ENCODE assay signal across 8 cellular contexts in genomic region chr2:88055049-88055435, GRCh38. TPM values are rescaled to one million over a fixed set of nuclear protein-coding genes. Genes with fewer than 3 reads are reported as not detected.
A peak's percentile ranks its signal among the peaks of the same experiment; 100 is the strongest.
DNase-seq lines count a peak whose midpoint lies in the region; FAIRE-seq and TF ChIP-seq lines count a peak whose summit lies in the region.

No MANE protein-coding gene starts in this region.

- H3K27me3 Mint-ChIP-seq in activated T-helper 1 cell treated with anti-CD3 and anti-CD28 coated beads, Interleukin-12 subunit alpha, Interleukin-12 subunit beta, Interleukin-2, Interleukin-4 antibody, amounts not matched to agents 30 ng/mL and 10 ng/mL and 1 ng/mL, durations not matched to agents 14 hours and 24 hours and 36 hours (ENCODE audit: insufficient read depth): no peaks in the 10 kb centered on the region

- H3K4me1 ChIP-seq in left ventricle myocardium inferior (peaks cover 50% of the 10 kb centered on the region), sigmoid colon (peaks cover 0 to 37% (median 18%) of the 10 kb centered on the region in 4 donors)

- H3K9me3 Mint-ChIP-seq in activated T-helper 1 cell treated with anti-CD3 and anti-CD28 coated beads, Interleukin-12 subunit alpha, Interleukin-12 subunit beta, Interleukin-2, Interleukin-4 antibody, amounts not matched to agents 30 ng/mL and 10 ng/mL and 1 ng/mL, durations not matched to agents 14 hours and 24 hours and 36 hours: no peaks in the 10 kb centered on the region

- H3K27ac Mint-ChIP-seq in activated T-helper 1 cell treated with anti-CD3 and anti-CD28 coated beads, Interleukin-12 subunit alpha, Interleukin-12 subunit beta, Interleukin-2, Interleukin-4 antibody, amounts not matched to agents 30 ng/mL and 10 ng/mL and 1 ng/mL, durations not matched to agents 14 hours and 24 hours and 36 hours: peak overlapping the region; percentile 88

- no peaks in the 10 kb centered on the region for H3K9me3 ChIP-seq in left ventricle myocardium inferior (replicated peaks)
- no peaks in the 10 kb centered on the region for H3K9me3 ChIP-seq in sigmoid colon

- peak overlapping the region; percentile 99 for H3K27ac ChIP-seq in left ventricle myocardium inferior (replicated peaks)
- H3K27ac ChIP-seq in sigmoid colon: peak overlapping the region; percentile 96 to 99 (median 98)

- DNase-seq in AML-193 (lab: John Stamatoyannopoulos, UW): peak; percentile 38 to 44
- no peak for DNase-seq in HFF-Myc (ENCODE audit: extremely low read depth, low read depth)
- no peak for DNase-seq in activated T-helper 1 cell treated with anti-CD3 and anti-CD28 coated beads, Interleukin-12 subunit alpha, Interleukin-12 subunit beta, Interleukin-2, Interleukin-4 antibody, amounts not matched to agents 30 ng/mL and 10 ng/mL and 1 ng/mL, durations not matched to agents 14 hours and 24 hours and 36 hours (ENCODE audit: low spot score)
- no peak for DNase-seq in left ventricle myocardium inferior
- no peak for DNase-seq in sigmoid colon
- no peak for DNase-seq in RCC 7860 (ENCODE audit: low spot score)
- DNase-seq in 8988T: no peak
- no peak for DNase-seq in NCI-H187 treated with DMSO at 0.1 percent for 48 hours (lab: John Stamatoyannopoulos, UW)

- WGBS in sigmoid colon, 2 donors: 0% methylated on average over 17 of the region's 17 CpGs

- peaks cover 62% of the 10 kb centered on the region for H3K4me1 Mint-ChIP-seq in activated T-helper 1 cell treated with anti-CD3 and anti-CD28 coated beads, Interleukin-12 subunit alpha, Interleukin-12 subunit beta, Interleukin-2, Interleukin-4 antibody, amounts not matched to agents 30 ng/mL and 10 ng/mL and 1 ng/mL, durations not matched to agents 14 hours and 24 hours and 36 hours (ENCODE audit: low read depth)

- TF ChIP-seq POLR2A in sigmoid colon (IDR thresholded peaks at IDR 0.05): no peak

- H3K4me3 ChIP-seq in HFF-Myc (replicated peaks; ENCODE audit: low read depth, low read length): peak overlapping the region; percentile 92
- peak overlapping the region; percentile 95 for H3K4me3 ChIP-seq in left ventricle myocardium inferior
- H3K4me3 ChIP-seq in sigmoid colon: peak overlapping the region; percentile 75 to 95 (median 86)

- no peak for FAIRE-seq in RCC 7860 (lab: Jason Lieb, UNC)

- TF ChIP-seq EP300 in sigmoid colon (IDR thresholded peaks at IDR 0.05): no peak

- H3K36me3 Mint-ChIP-seq in activated T-helper 1 cell treated with anti-CD3 and anti-CD28 coated beads, Interleukin-12 subunit alpha, Interleukin-12 subunit beta, Interleukin-2, Interleukin-4 antibody, amounts not matched to agents 30 ng/mL and 10 ng/mL and 1 ng/mL, durations not matched to agents 14 hours and 24 hours and 36 hours (ENCODE audit: low read depth): peaks cover 26% of the 10 kb centered on the region

- intact Hi-C loops in activated T-helper 1 cell treated with anti-CD3 and anti-CD28 coated beads, Interleukin-12 subunit alpha, Interleukin-12 subunit beta, Interleukin-2, Interleukin-4 antibody, amounts not matched to agents 30 ng/mL and 10 ng/mL and 1 ng/mL, durations not matched to agents 14 hours and 24 hours and 36 hours (cut with micrococcal nuclease): loop anchor here (2.0 to 10.0 kb wide), 2 partner anchors 16 to 570 kb away; partner anchors contain the start of gene EIF2AK3
- intact Hi-C loops in left ventricle myocardium inferior (cut with micrococcal nuclease) (no loop called here), sigmoid colon (cut with DNase I) (loop anchor here (5.0 kb wide), 1 partner anchor 572 kb away; the partner anchor contains the start of gene EIF2AK3)

- H3K36me3 ChIP-seq in left ventricle myocardium inferior: no peaks in the 10 kb centered on the region
- H3K36me3 ChIP-seq in sigmoid colon: no peaks in the 10 kb centered on the region

- H3K27me3 ChIP-seq in left ventricle myocardium inferior (ENCODE audit: low read depth): no peaks in the 10 kb centered on the region
- no peaks in the 10 kb centered on the region for H3K27me3 ChIP-seq in sigmoid colon

- H3K4me3 Mint-ChIP-seq in activated T-helper 1 cell treated with anti-CD3 and anti-CD28 coated beads, Interleukin-12 subunit alpha, Interleukin-12 subunit beta, Interleukin-2, Interleukin-4 antibody, amounts not matched to agents 30 ng/mL and 10 ng/mL and 1 ng/mL, durations not matched to agents 14 hours and 24 hours and 36 hours: peak overlapping the region; percentile 93

- TF ChIP-seq CTCF in HFF-Myc (IDR thresholded peaks at IDR 0.05; ENCODE audit: low read depth, low read length, missing control alignments): no peak
- no peak for TF ChIP-seq CTCF in left ventricle myocardium inferior (IDR thresholded peaks at IDR 0.05; ENCODE audit: borderline replicate concordance)
- TF ChIP-seq CTCF in sigmoid colon (IDR thresholded peaks at IDR 0.05): no peak

RNA-seq across cellular contexts. Expression of gene KRCC1, which starts 0.5 kb away (rescaled TPM):
- total RNA-seq in activated T-helper 1 cell treated with anti-CD3 and anti-CD28 coated beads, Interleukin-12 subunit alpha, Interleukin-12 subunit beta, Interleukin-2, Interleukin-4 antibody, amounts not matched to agents 30 ng/mL and 10 ng/mL and 1 ng/mL, durations not matched to agents 14 hours and 24 hours and 36 hours: 16.9 and 17.9 TPM in 2 replicates
- total RNA-seq in left ventricle myocardium inferior (21.2 TPM), sigmoid colon (10 to 100 TPM; 27.7 to 48.2 (median 38.4) TPM)
- polyA plus RNA-seq in sigmoid colon: 100 to 1,000 TPM in 1 of 3 donors, 10 to 100 TPM in 2; 42.1 to 129 (median 79.9) TPM

RNA-seq across cellular contexts. Expression of gene SMYD1, which starts 12.6 kb away (rescaled TPM):
- not detected in 2 replicates for total RNA-seq in activated T-helper 1 cell treated with anti-CD3 and anti-CD28 coated beads, Interleukin-12 subunit alpha, Interleukin-12 subunit beta, Interleukin-2, Interleukin-4 antibody, amounts not matched to agents 30 ng/mL and 10 ng/mL and 1 ng/mL, durations not matched to agents 14 hours and 24 hours and 36 hours
- total RNA-seq in left ventricle myocardium inferior (389 TPM), sigmoid colon (10 to 100 TPM in 3 of 4 donors, 1 to 10 TPM in 1; 8.6 to 45.7 (median 32.8) TPM)
- 1 to 10 TPM in 1 of 3 donors, under 1 TPM in 1, not detected in 1; under 0.01 to 1.1 TPM for polyA plus RNA-seq in sigmoid colon

RNA-seq across cellular contexts. Expression of gene RNU2-63P, which starts 38.7 kb away (rescaled TPM):
- 28.5 and 32.9 TPM in 2 replicates for total RNA-seq in activated T-helper 1 cell treated with anti-CD3 and anti-CD28 coated beads, Interleukin-12 subunit alpha, Interleukin-12 subunit beta, Interleukin-2, Interleukin-4 antibody, amounts not matched to agents 30 ng/mL and 10 ng/mL and 1 ng/mL, durations not matched to agents 14 hours and 24 hours and 36 hours
- not detected for total RNA-seq in left ventricle myocardium inferior
- not detected for total RNA-seq in sigmoid colon
- polyA plus RNA-seq in sigmoid colon: not detected

Comparison
In these comparisons a context has a peak if more than half of its experiments do, and no peak if none do; other contexts are left out.
1. DNase-seq: peak in AML-193 (2 of 2); none in HFF-Myc (single experiment), activated T-helper 1 cell treated with anti-CD3 and anti-CD28 coated beads, Interleukin-12 subunit alpha, Interleukin-12 subunit beta, Interleukin-2, Interleukin-4 antibody, amounts not matched to agents 30 ng/mL and 10 ng/mL and 1 ng/mL, durations not matched to agents 14 hours and 24 hours and 36 hours (single experiment), left ventricle myocardium inferior (single experiment), sigmoid colon (single experiment), RCC 7860 (single experiment), 8988T (single experiment) and NCI-H187 treated with DMSO at 0.1 percent for 48 hours (single experiment).
2. RNA of gene RNU2-63P, which starts 38.7 kb away (total RNA-seq): 28.5 to 32.9 TPM in activated T-helper 1 cell treated with anti-CD3 and anti-CD28 coated beads, Interleukin-12 subunit alpha, Interleukin-12 subunit beta, Interleukin-2, Interleukin-4 antibody, amounts not matched to agents 30 ng/mL and 10 ng/mL and 1 ng/mL, durations not matched to agents 14 hours and 24 hours and 36 hours; not detected in left ventricle myocardium inferior (single experiment) and not detected in sigmoid colon; every median in the first group is over 10 times any median in the second.
3. Peak in every context shown above with its lines, with median percentiles within 50 percentile points of each other: H3K4me3 ChIP-seq.